8 cellular contexts compared by ENCODE assay signal in the genomic region with DNA sequence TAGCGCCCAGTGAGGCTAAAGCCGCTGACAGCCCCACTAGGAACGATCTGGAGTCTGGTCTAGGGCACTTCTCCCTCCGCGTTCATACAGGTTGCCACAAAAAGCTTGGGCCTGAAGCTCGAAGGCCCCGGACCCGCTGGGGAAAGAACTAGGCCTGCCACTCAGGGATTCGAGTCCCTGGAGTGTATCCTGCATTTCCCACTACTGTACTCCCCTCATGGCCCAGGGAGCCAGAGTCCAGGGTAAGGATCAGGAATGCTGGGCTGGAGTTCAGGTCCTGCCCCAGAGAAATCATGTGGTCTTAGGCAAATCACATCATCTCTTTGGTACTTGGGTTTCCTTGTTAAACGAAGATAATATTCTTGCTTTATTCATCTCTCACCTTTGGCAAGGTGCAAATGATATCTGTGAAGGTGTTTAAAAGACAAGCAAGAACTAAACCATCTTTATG. TPM values are rescaled to one million over a fixed set of nuclear protein-coding genes. Genes with fewer than 3 reads are reported as not detected.
DNase-seq lines count a peak whose midpoint lies in the region; ATAC-seq, FAIRE-seq and TF ChIP-seq lines count a peak whose summit lies in the region.

No MANE protein-coding gene starts in this region.

- H3K27ac Mint-ChIP-seq in activated naive CD4-positive, alpha-beta T cell treated with anti-CD3 and anti-CD28 coated beads, Interleukin-2, amount 50 U/mL, for 72 hours = peak overlapping the region; percentile 87 to 88

- H3K4me1 ChIP-seq in cardiac muscle cell (ENCODE audit: low read depth) = peaks cover 41% of the 10 kb centered on the region
- peaks cover 19% of the 10 kb centered on the region for H3K4me1 ChIP-seq in keratinocyte (ENCODE audit: control insufficient read depth, extremely low read depth, insufficient read depth, low read length)
- H3K4me1 ChIP-seq in suprapubic skin = peaks cover 23% of the 10 kb centered on the region

- no peaks in the 10 kb centered on the region for H3K9me3 ChIP-seq in cardiac muscle cell (ENCODE audit: low read depth)
- H3K9me3 ChIP-seq in keratinocyte (ENCODE audit: control insufficient read depth, low read depth, low read length) = no peaks in the 10 kb centered on the region
- no peaks in the 10 kb centered on the region for H3K9me3 ChIP-seq in suprapubic skin

- H3K36me3 Mint-ChIP-seq in activated naive CD4-positive, alpha-beta T cell treated with anti-CD3 and anti-CD28 coated beads, Interleukin-2, amount 50 U/mL, for 72 hours = peaks cover 13 to 15% of the 10 kb centered on the region in 2 donors

- intact Hi-C loops in Right ventricle myocardium inferior (cut with DNase I) = loop anchor here (2.0 kb wide), 8 partner anchors 69 to 399 kb away; no protein-coding TSS in a partner anchor

- H3K9me1 ChIP-seq in keratinocyte (ENCODE audit: control insufficient read depth, extremely low read depth, insufficient read depth, low read length) = no peaks in the 10 kb centered on the region

- peak in 1 of 2 donors; percentile 79 for DNase-seq in cardiac muscle cell (ENCODE audit: low read depth in 1 of 2, low spot score in 1 of 2)
- DNase-seq in Right ventricle myocardium inferior (ENCODE audit: missing footprints) = no peak
- no peak for DNase-seq in activated naive CD4-positive, alpha-beta T cell treated with anti-CD3 and anti-CD28 coated beads, Interleukin-2, amount 50 U/mL, for 72 hours (ENCODE audit: low spot score in 2 of 2)
- no peak for DNase-seq in keratinocyte (ENCODE audit: low read depth, low spot score)
- DNase-seq in suprapubic skin (ENCODE audit: low spot score in 2 of 2) = no peak
- DNase-seq in dermis blood vessel endothelial cell = no peak
- DNase-seq in activated effector memory CD4-positive, alpha-beta T cell treated with Interleukin-2 at 50 U/mL for 16 hours = no peak
- no peak for DNase-seq in stimulated activated CD8-positive, alpha-beta memory T cell treated with anti-CD3 and anti-CD28 coated beads, Interleukin-4, amount 100 ng/mL, for 48 hours

- peak overlapping the region; percentile 84 for H3K4me3 ChIP-seq in cardiac muscle cell
- peak overlapping the region; percentile 78 to 96 (median 82) for H3K4me3 ChIP-seq in keratinocyte (ENCODE audit: control insufficient read depth in 2 of 3, extremely low read depth in 1 of 3, insufficient read depth in 2 of 3, low read depth in 1 of 3, low read length in 3 of 3)
- H3K4me3 ChIP-seq in suprapubic skin = peak overlapping the region; percentile 90

- peaks cover 48% of the 10 kb centered on the region for H3K79me2 ChIP-seq in keratinocyte (ENCODE audit: control insufficient read depth, insufficient read depth, low read length)

- H3K27ac ChIP-seq in cardiac muscle cell (peak overlapping the region; percentile 94), keratinocyte (ENCODE audit: control insufficient read depth, insufficient read depth, low read length) (peak overlapping the region; percentile 93), suprapubic skin (peak overlapping the region; percentile 97)

- H3K9ac ChIP-seq in keratinocyte (ENCODE audit: control insufficient read depth, extremely low read depth, insufficient read depth, low read length) = peak overlapping the region; percentile 94

- no peaks in the 10 kb centered on the region for H3K27me3 ChIP-seq in cardiac muscle cell
- no peaks in the 10 kb centered on the region for H3K27me3 ChIP-seq in keratinocyte (ENCODE audit: control insufficient read depth, extremely low read depth, insufficient read depth, low read length)
- H3K27me3 ChIP-seq in suprapubic skin = no peaks in the 10 kb centered on the region

- FAIRE-seq in keratinocyte (lab: Jason Lieb, UNC) = no peak

- ATAC-seq in Right ventricle myocardium inferior = no peak
- ATAC-seq in activated naive CD4-positive, alpha-beta T cell treated with anti-CD3 and anti-CD28 coated beads, Interleukin-2, amount 50 U/mL, for 72 hours = no peak

- TF ChIP-seq CTCF in cardiac muscle cell (IDR thresholded peaks at IDR 0.05; ENCODE audit: low read depth, low read length) (peak; percentile 23), keratinocyte (optimal IDR thresholded peaks at IDR 0.05 in 1 of 3, IDR thresholded peaks at IDR 0.05 in 1 of 3, conservative IDR thresholded peaks at IDR 0.05 in 1 of 3; ENCODE audit: extremely low read depth in 1 of 3, insufficient read depth in 2 of 3, low read length in 3 of 3) (peak in 1 of 3 experiments; percentile 18), suprapubic skin (IDR thresholded peaks at IDR 0.05) (peak in 1 of 2 donors; percentile 34)

- peaks cover 16% of the 10 kb centered on the region for H4K20me1 ChIP-seq in keratinocyte (ENCODE audit: control insufficient read depth, extremely low read depth, insufficient read depth, low read length)

- peak overlapping the region; percentile 89 for H3K4me2 ChIP-seq in keratinocyte (ENCODE audit: control insufficient read depth, extremely low read depth, insufficient read depth, low read depth, low read length)

- WGBS in suprapubic skin = 4% methylated on average over 7 of the region's 10 CpGs

- H2AFZ ChIP-seq in keratinocyte (ENCODE audit: control insufficient read depth, low read length) = no peak overlapping the region

- TF ChIP-seq POLR2A in suprapubic skin (IDR thresholded peaks at IDR 0.05) = no peak

- H3K36me3 ChIP-seq in cardiac muscle cell = peaks cover 9% of the 10 kb centered on the region
- peaks cover 12 to 22% of the 10 kb centered on the region in 2 experiments for H3K36me3 ChIP-seq in keratinocyte (ENCODE audit: control insufficient read depth in 2 of 2, extremely low read depth in 1 of 2, insufficient read depth in 2 of 2, low read length in 2 of 2)
- peaks cover 39% of the 10 kb centered on the region for H3K36me3 ChIP-seq in suprapubic skin

- no peak for TF ChIP-seq EP300 in suprapubic skin (IDR thresholded peaks at IDR 0.05)

- dilution Hi-C loops in keratinocyte (cut with MboI; ENCODE audit: extremely low pct_ligation_motif_present, low sequenced_read_pairs) = no loop called here

- H3K9me3 Mint-ChIP-seq in activated naive CD4-positive, alpha-beta T cell treated with anti-CD3 and anti-CD28 coated beads, Interleukin-2, amount 50 U/mL, for 72 hours = no peaks in the 10 kb centered on the region

RNA-seq across cellular contexts. Expression of gene ZFP36L2, which starts 1.4 kb away (rescaled TPM):
- total RNA-seq in cardiac muscle cell = 20.3 and 27.6 TPM in 2 replicates
- 73.9 and 88.4 TPM in 2 replicates for polyA plus RNA-seq in cardiac muscle cell
- 51.1 TPM for total RNA-seq in Right ventricle myocardium inferior
- 10 to 100 TPM; 27.3 to 70.4 TPM for total RNA-seq in activated naive CD4-positive, alpha-beta T cell treated with anti-CD3 and anti-CD28 coated beads, Interleukin-2, amount 50 U/mL, for 72 hours
- 27.1 to 52.4 TPM (median 48.5 TPM) in 3 replicates for polyA plus RNA-seq in keratinocyte
- polyA plus RNA-seq in keratinocyte (2011; ENCODE audit: low read depth) = 190 TPM
- 38.1 and 45.1 TPM in 2 replicates for polyA plus RNA-seq in keratinocyte (2011; cell fraction: cytosol; rRNA removed)
- 77.7 and 84.9 TPM in 2 replicates for polyA plus RNA-seq in keratinocyte (2011; cell fraction: nucleus; rRNA removed)
- 151 and 162 TPM in 2 replicates for polyA plus RNA-seq in keratinocyte (2012; ENCODE audit: low replicate concordance)
- polyA minus RNA-seq in keratinocyte = 7.8 to 24.2 TPM (median 16.0 TPM) in 3 replicates
- 89.6 TPM for polyA minus RNA-seq in keratinocyte (2011; cell fraction: cytosol; rRNA and poly(A)+ RNA removed)
- 50.5 and 70.1 TPM in 2 replicates for polyA minus RNA-seq in keratinocyte (2011; cell fraction: nucleus; rRNA and poly(A)+ RNA removed)
- 100 to 1,000 TPM; 198 to 238 (median 223) TPM for total RNA-seq in suprapubic skin
- total RNA-seq in dermis blood vessel endothelial cell = 13.1 and 30.7 TPM in 2 replicates
